Comparison of ENCODE assay signal across 9 cellular contexts in genomic region chr19:42277821-42278809, GRCh38. TPM values are rescaled to one million over a fixed set of nuclear protein-coding genes. Genes with fewer than 3 reads are reported as not detected.
DNase-seq lines count a peak whose midpoint lies in the region; ATAC-seq and TF ChIP-seq lines count a peak whose summit lies in the region.
"Had no signal": no experiment of that assay in that cellular context is flagged by ENCODE, and none has a peak within 500 bp of the region (broad histone marks: within the 10 kb centered on the region; RNA-seq: fewer than 3 reads in every experiment).

No MANE protein-coding gene starts in this region.

- peaks cover 44% of the 10 kb centered on the region for H3K4me1 ChIP-seq in mesodermal cell (ENCODE audit: control insufficient read depth, insufficient read depth, low read length, poor library complexity, severe bottlenecking)

- intact Hi-C loops in Right ventricle myocardium inferior (cut with DNase I) (no loop called here), left cardiac atrium (cut with DNase I) (loop anchor here in 1 of 2 donors (2.0 kb wide), 1 partner anchor 33 kb away; no protein-coding TSS in a partner anchor)

- peaks cover 58% of the 10 kb centered on the region for H3K4me1 Mint-ChIP-seq in brain

- peaks cover 37% of the 10 kb centered on the region for H3K36me3 ChIP-seq in mesodermal cell (ENCODE audit: control insufficient read depth, insufficient read depth, low read length)

- no peaks in the 10 kb centered on the region for H3K9me3 ChIP-seq in mesodermal cell (ENCODE audit: control insufficient read depth, low read length)

- ATAC-seq in Right ventricle myocardium inferior (no peak), left cardiac atrium (no peak), HG03025 (IDR thresholded peaks at IDR 0.05; ENCODE audit: low FRiP score, unreplicated experiment) (no peak), HG03159 (IDR thresholded peaks at IDR 0.05; ENCODE audit: unreplicated experiment) (no peak), HG03342 (IDR thresholded peaks at IDR 0.05; ENCODE audit: unreplicated experiment) (no peak)

- H3K36me3 Mint-ChIP-seq in brain = peaks cover 15% of the 10 kb centered on the region

- 85 to 88% methylated on average over 10 to 11 of the region's 11 CpGs for WGBS in mesodermal cell (ENCODE audit: insufficient coverage in 2 of 2), 2 experiments

- H3K9me3 Mint-ChIP-seq in brain = no peaks in the 10 kb centered on the region

- DNase-seq in Right ventricle myocardium inferior (ENCODE audit: missing footprints) (peak; percentile 67), left cardiac atrium (no peak), GM13976 (ENCODE audit: low spot score) (no peak)

- H3K27ac Mint-ChIP-seq in brain = peak overlapping the region; percentile 94 to 99 (median 99)

- TF ChIP-seq CTCF in brain (conservative IDR thresholded peaks at IDR 0.05) = no peak
- no peak for TF ChIP-seq CTCF in GM13976 (IDR thresholded peaks at IDR 0.05; ENCODE audit: borderline replicate concordance, control extremely low read depth, extremely low read depth, insufficient read depth, missing control alignments)

- in situ Hi-C loops in GM13976 (cut with MboI; ENCODE audit: low sequenced_read_pairs, unreplicated experiment) = no loop called here

- H3K27me3 Mint-ChIP-seq in brain = peaks cover 4% of the 10 kb centered on the region

- peak overlapping the region in 4 of 5 experiments; percentile 91 to 94 (median 92) for H3K4me3 Mint-ChIP-seq in brain

- H3K4me3 ChIP-seq in mesodermal cell (ENCODE audit: extremely low read depth, insufficient read depth, low read length, poor library complexity, severe bottlenecking) = no peak overlapping the region

- peak overlapping the region; percentile 29 for H3K27ac ChIP-seq in mesodermal cell (ENCODE audit: low read depth, low read length, severe bottlenecking)

RNA-seq across cellular contexts. Expression of gene CIC, which starts 9.1 kb away (rescaled TPM):
- total RNA-seq in Right ventricle myocardium inferior (34.6 TPM), left cardiac atrium (10 to 100 TPM; 34.7 to 42.1 TPM)
- 77.9 TPM for polyA plus RNA-seq in brain (ENCODE audit: insufficient read depth, low read depth, low replicate concordance)
- polyA plus RNA-seq in mesodermal cell (2013, experiment 1 of 2) = 42.9 TPM
- polyA plus RNA-seq in mesodermal cell (2013, experiment 2 of 2) = 37.1 TPM

RNA-seq across cellular contexts. Expression of gene ERF, which starts 23.2 kb away (rescaled TPM):
- total RNA-seq in Right ventricle myocardium inferior = 44.4 TPM
- 10 to 100 TPM; 37.9 to 50.6 TPM for total RNA-seq in left cardiac atrium
- 30.1 TPM for polyA plus RNA-seq in brain (ENCODE audit: insufficient read depth, low read depth, low replicate concordance)
- polyA plus RNA-seq in mesodermal cell (2013, experiment 1 of 2) = 89.7 TPM
- polyA plus RNA-seq in mesodermal cell (2013, experiment 2 of 2) = 85.3 TPM

RNA-seq across cellular contexts. Expression of gene PRR19, which starts 23.8 kb away (rescaled TPM):
- total RNA-seq in Right ventricle myocardium inferior = 0.51 TPM
- total RNA-seq in left cardiac atrium = under 1 TPM; 0.12 to 0.16 TPM
- polyA plus RNA-seq in brain (ENCODE audit: insufficient read depth, low read depth, low replicate concordance) = 5.9 TPM
- 0.77 TPM for polyA plus RNA-seq in mesodermal cell (2013, experiment 1 of 2)
- polyA plus RNA-seq in mesodermal cell (2013, experiment 2 of 2) = 0.76 TPM

RNA-seq across cellular contexts. Expression of gene PAFAH1B3, which starts 24.3 kb away (rescaled TPM):
- total RNA-seq in Right ventricle myocardium inferior = 3.7 TPM
- total RNA-seq in left cardiac atrium = 1 to 10 TPM; 4.1 to 6.2 TPM
- polyA plus RNA-seq in brain (ENCODE audit: insufficient read depth, low read depth, low replicate concordance) = 216 TPM
- polyA plus RNA-seq in mesodermal cell (2013, experiment 1 of 2) = 77.7 TPM
- polyA plus RNA-seq in mesodermal cell (2013, experiment 2 of 2) = 67.7 TPM

RNA-seq across cellular contexts. Expression of gene TMEM145, which starts 35.0 kb away (rescaled TPM):
- total RNA-seq in Right ventricle myocardium inferior (0.16 TPM), left cardiac atrium (1 to 10 TPM in 1 of 2 donors, under 1 TPM in 1; 0.50 to 1.4 TPM)
- polyA plus RNA-seq in brain (ENCODE audit: insufficient read depth, low read depth, low replicate concordance) = 17.6 TPM
- polyA plus RNA-seq in mesodermal cell (2013, experiment 1 of 2) = 0.33 TPM
- 0.25 TPM for polyA plus RNA-seq in mesodermal cell (2013, experiment 2 of 2)
- total RNA-seq: renal cortical epithelial cell had no signal
